In the genomic region with DNA sequence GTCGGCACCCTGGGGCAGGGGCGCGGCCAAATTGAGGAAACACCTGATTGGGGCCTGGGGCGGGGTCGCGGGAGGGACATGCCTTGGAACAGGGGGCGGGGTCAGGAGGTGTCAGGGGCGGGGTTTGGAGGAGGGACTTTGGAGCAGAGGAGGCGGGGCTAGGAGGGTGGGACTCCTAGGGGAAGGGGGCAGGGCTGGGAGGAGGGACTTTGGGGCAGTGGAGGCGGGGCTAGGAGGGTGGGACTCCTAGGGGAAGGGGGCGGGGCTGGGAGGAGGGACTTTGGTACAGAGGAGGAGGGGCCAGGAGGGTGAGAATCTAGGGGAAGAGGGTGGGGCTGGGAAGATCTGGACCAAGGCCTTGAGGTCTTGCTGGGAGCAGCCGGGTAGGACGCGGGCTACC, we compare ENCODE assay signal across 8 cellular contexts.
DNase-seq lines count a peak whose midpoint lies in the region; ATAC-seq and TF ChIP-seq lines count a peak whose summit lies in the region.

No MANE protein-coding gene starts in this region.

- peak overlapping the region; percentile 34 for H3K4me3 ChIP-seq in astrocyte of the cerebellum (ENCODE audit: low read depth, low read length)

- in situ Hi-C loops in astrocyte of the cerebellum (cut with HindIII; ENCODE audit: low sequenced_read_pairs): no loop called here

- no peak for TF ChIP-seq CTCF in astrocyte of the cerebellum (IDR thresholded peaks at IDR 0.05; ENCODE audit: low read depth, low read length, missing control alignments)

- DNase-seq in SKM-1 treated with dmso at 0.1 percent for 144 hours (lab: John Stamatoyannopoulos, UW; ENCODE audit: unreplicated experiment) (peak; percentile 15), SKM-1 (lab: John Stamatoyannopoulos, UW; ENCODE audit: unreplicated experiment) (no peak), T-helper 2 cell (peak; percentile 49 to 83 (median 56)), astrocyte of the cerebellum (ENCODE audit: low read depth) (no peak), islet precursor cell (peak; percentile 92)
- DNase-seq in stimulated activated CD4-positive, alpha-beta T cell treated with anti-CD3 and anti-CD28 coated beads, TNF-alpha, amount 100 ng/mL, for 24 hours (ENCODE audit: low read depth in 3 of 3): peak; percentile 36 to 80 (median 48)

- ATAC-seq in GM18517 (IDR thresholded peaks at IDR 0.05; ENCODE audit: unreplicated experiment) (no peak), GM18909 (IDR thresholded peaks at IDR 0.05; ENCODE audit: poor library complexity, unreplicated experiment) (no peak)

Comparison
In these comparisons a context has a peak if more than half of its experiments do, and no peak if none do; other contexts are left out.
1. DNase-seq: peak in SKM-1 treated with dmso at 0.1 percent for 144 hours (single experiment), T-helper 2 cell (5 of 5), islet precursor cell (single experiment) and stimulated activated CD4-positive, alpha-beta T cell treated with anti-CD3 and anti-CD28 coated beads, TNF-alpha, amount 100 ng/mL, for 24 hours (3 of 3); none in SKM-1 (single experiment) and astrocyte of the cerebellum (single experiment).